ENCODE assay signal across 1 cellular context in genomic region chr19:12881172-12881808, GRCh38.
TF ChIP-seq lines count a peak whose summit lies in the region.

Gene DNASE2, minus strand, starts transcription at chr19:12881449. Its CDS starts 74 bp downstream, at chr19:12881375.

TF ChIP-seq in K562, 482 proteins besides CTCF, POLR2A, EP300 and RAD21 (continued from another document and continues in another):
- TF ChIP-seq EWSR1 (IDR thresholded peaks at IDR 0.05; ENCODE audit: borderline replicate concordance, low read depth, partially characterized antibody) (no peak), PYGO2 (tag; IDR thresholded peaks at IDR 0.05) (no peak), HBP1 (CRISPR knock-in tag; IDR thresholded peaks at IDR 0.05) (no peak), CC2D1A (IDR thresholded peaks at IDR 0.05) (no peak), SP2 (IDR thresholded peaks at IDR 0.05; ENCODE audit: extremely low read depth, low read depth, low read length, poor library complexity, severe bottlenecking) (no peak), SRSF3 (IDR thresholded peaks at IDR 0.05; ENCODE audit: insufficient read depth, low read length) (no peak), ZNF3 (CRISPR knock-in tag; IDR thresholded peaks at IDR 0.05) (no peak), SREBF1 (IDR thresholded peaks at IDR 0.05; ENCODE audit: borderline replicate concordance, low read depth, low read length) (no peak), ZNF184 (CRISPR knock-in tag; IDR thresholded peaks at IDR 0.05) (no peak), PTRF (tag; IDR thresholded peaks at IDR 0.05) (no peak), MAZ (CRISPR knock-in tag; conservative IDR thresholded peaks at IDR 0.05 in 1 of 2, IDR thresholded peaks at IDR 0.05 in 1 of 2) (peak; percentile 32 to 85; a peak in 3 of 4 replicates), HNRNPLL (IDR thresholded peaks at IDR 0.05; ENCODE audit: low read depth, low read length, poor library complexity, severe bottlenecking) (no peak), PTTG1 (tag; IDR thresholded peaks at IDR 0.05; ENCODE audit: low read depth) (no peak), ZNF232 (CRISPR knock-in tag; IDR thresholded peaks at IDR 0.05) (no peak), IFI16 (CRISPR knock-in tag; IDR thresholded peaks at IDR 0.05) (no peak), STAT5B (CRISPR knock-in tag; IDR thresholded peaks at IDR 0.05) (no peak), RBM17 (IDR thresholded peaks at IDR 0.05; ENCODE audit: borderline replicate concordance, low read depth, low read length) (no peak), KAT7 (CRISPR knock-in tag; IDR thresholded peaks at IDR 0.05; ENCODE audit: borderline replicate concordance) (peak; percentile 39; the same call in 1 of the 2 replicates), SRSF7 (optimal IDR thresholded peaks at IDR 0.05; ENCODE audit: low read depth, low read length) (no peak), ZNF76 (CRISPR knock-in tag; IDR thresholded peaks at IDR 0.05; ENCODE audit: borderline replicate concordance) (peak; percentile 4; the same call in 1 of the 2 replicates), ZNF24 (IDR thresholded peaks at IDR 0.05) (no peak), ARNT (IDR thresholded peaks at IDR 0.05) (no peak), ZBTB7A (IDR thresholded peaks at IDR 0.05; ENCODE audit: borderline replicate concordance, control insufficient read depth, low read depth, low read length) (no peak), ZNF785 (CRISPR knock-in tag; IDR thresholded peaks at IDR 0.05) (no peak), ZNF668 (CRISPR knock-in tag; IDR thresholded peaks at IDR 0.05) (no peak), FOXJ3 (CRISPR knock-in tag; IDR thresholded peaks at IDR 0.05) (no peak), CAMTA2 (CRISPR knock-in tag; conservative IDR thresholded peaks at IDR 0.05) (no peak), KDM2B (CRISPR knock-in tag; IDR thresholded peaks at IDR 0.05) (no peak), HIVEP1 (CRISPR knock-in tag; IDR thresholded peaks at IDR 0.05) (no peak), SMAD3 (CRISPR knock-in tag; conservative IDR thresholded peaks at IDR 0.05) (no peak), RBM25 (IDR thresholded peaks at IDR 0.05; ENCODE audit: low read depth, low read length, severe bottlenecking) (no peak), ZNF140 (CRISPR knock-in tag; IDR thresholded peaks at IDR 0.05) (no peak), ZNF830 (CRISPR knock-in tag; IDR thresholded peaks at IDR 0.05) (no peak), ZKSCAN8 (CRISPR knock-in tag; IDR thresholded peaks at IDR 0.05) (no peak), C11orf30 (IDR thresholded peaks at IDR 0.05; ENCODE audit: low read depth) (no peak), TRIM28 (IDR thresholded peaks at IDR 0.05) (no peak)
- TF ChIP-seq, protein P1, sequence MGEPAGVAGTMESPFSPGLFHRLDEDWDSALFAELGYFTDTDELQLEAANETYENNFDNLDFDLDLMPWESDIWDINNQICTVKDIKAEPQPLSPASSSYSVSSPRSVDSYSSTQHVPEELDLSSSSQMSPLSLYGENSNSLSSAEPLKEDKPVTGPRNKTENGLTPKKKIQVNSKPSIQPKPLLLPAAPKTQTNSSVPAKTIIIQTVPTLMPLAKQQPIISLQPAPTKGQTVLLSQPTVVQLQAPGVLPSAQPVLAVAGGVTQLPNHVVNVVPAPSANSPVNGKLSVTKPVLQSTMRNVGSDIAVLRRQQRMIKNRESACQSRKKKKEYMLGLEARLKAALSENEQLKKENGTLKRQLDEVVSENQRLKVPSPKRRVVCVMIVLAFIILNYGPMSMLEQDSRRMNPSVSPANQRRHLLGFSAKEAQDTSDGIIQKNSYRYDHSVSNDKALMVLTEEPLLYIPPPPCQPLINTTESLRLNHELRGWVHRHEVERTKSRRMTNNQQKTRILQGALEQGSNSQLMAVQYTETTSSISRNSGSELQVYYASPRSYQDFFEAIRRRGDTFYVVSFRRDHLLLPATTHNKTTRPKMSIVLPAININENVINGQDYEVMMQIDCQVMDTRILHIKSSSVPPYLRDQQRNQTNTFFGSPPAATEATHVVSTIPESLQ (CRISPR knock-in tag; IDR thresholded peaks at IDR 0.05), result no peak; the same call in 1 of the 2 replicates
- TF ChIP-seq, protein P2, sequence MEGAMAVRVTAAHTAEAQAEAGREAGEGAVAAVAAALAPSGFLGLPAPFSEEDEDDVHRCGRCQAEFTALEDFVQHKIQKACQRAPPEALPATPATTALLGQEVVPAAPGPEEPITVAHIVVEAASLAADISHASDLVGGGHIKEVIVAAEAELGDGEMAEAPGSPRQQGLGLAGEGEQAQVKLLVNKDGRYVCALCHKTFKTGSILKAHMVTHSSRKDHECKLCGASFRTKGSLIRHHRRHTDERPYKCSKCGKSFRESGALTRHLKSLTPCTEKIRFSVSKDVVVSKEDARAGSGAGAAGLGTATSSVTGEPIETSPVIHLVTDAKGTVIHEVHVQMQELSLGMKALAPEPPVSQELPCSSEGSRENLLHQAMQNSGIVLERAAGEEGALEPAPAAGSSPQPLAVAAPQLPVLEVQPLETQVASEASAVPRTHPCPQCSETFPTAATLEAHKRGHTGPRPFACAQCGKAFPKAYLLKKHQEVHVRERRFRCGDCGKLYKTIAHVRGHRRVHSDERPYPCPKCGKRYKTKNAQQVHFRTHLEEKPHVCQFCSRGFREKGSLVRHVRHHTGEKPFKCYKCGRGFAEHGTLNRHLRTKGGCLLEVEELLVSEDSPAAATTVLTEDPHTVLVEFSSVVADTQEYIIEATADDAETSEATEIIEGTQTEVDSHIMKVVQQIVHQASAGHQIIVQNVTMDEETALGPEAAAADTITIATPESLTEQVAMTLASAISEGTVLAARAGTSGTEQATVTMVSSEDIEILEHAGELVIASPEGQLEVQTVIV (CRISPR knock-in tag; IDR thresholded peaks at IDR 0.05; ENCODE audit: borderline replicate concordance), result no peak
- TF ChIP-seq, protein P3, sequence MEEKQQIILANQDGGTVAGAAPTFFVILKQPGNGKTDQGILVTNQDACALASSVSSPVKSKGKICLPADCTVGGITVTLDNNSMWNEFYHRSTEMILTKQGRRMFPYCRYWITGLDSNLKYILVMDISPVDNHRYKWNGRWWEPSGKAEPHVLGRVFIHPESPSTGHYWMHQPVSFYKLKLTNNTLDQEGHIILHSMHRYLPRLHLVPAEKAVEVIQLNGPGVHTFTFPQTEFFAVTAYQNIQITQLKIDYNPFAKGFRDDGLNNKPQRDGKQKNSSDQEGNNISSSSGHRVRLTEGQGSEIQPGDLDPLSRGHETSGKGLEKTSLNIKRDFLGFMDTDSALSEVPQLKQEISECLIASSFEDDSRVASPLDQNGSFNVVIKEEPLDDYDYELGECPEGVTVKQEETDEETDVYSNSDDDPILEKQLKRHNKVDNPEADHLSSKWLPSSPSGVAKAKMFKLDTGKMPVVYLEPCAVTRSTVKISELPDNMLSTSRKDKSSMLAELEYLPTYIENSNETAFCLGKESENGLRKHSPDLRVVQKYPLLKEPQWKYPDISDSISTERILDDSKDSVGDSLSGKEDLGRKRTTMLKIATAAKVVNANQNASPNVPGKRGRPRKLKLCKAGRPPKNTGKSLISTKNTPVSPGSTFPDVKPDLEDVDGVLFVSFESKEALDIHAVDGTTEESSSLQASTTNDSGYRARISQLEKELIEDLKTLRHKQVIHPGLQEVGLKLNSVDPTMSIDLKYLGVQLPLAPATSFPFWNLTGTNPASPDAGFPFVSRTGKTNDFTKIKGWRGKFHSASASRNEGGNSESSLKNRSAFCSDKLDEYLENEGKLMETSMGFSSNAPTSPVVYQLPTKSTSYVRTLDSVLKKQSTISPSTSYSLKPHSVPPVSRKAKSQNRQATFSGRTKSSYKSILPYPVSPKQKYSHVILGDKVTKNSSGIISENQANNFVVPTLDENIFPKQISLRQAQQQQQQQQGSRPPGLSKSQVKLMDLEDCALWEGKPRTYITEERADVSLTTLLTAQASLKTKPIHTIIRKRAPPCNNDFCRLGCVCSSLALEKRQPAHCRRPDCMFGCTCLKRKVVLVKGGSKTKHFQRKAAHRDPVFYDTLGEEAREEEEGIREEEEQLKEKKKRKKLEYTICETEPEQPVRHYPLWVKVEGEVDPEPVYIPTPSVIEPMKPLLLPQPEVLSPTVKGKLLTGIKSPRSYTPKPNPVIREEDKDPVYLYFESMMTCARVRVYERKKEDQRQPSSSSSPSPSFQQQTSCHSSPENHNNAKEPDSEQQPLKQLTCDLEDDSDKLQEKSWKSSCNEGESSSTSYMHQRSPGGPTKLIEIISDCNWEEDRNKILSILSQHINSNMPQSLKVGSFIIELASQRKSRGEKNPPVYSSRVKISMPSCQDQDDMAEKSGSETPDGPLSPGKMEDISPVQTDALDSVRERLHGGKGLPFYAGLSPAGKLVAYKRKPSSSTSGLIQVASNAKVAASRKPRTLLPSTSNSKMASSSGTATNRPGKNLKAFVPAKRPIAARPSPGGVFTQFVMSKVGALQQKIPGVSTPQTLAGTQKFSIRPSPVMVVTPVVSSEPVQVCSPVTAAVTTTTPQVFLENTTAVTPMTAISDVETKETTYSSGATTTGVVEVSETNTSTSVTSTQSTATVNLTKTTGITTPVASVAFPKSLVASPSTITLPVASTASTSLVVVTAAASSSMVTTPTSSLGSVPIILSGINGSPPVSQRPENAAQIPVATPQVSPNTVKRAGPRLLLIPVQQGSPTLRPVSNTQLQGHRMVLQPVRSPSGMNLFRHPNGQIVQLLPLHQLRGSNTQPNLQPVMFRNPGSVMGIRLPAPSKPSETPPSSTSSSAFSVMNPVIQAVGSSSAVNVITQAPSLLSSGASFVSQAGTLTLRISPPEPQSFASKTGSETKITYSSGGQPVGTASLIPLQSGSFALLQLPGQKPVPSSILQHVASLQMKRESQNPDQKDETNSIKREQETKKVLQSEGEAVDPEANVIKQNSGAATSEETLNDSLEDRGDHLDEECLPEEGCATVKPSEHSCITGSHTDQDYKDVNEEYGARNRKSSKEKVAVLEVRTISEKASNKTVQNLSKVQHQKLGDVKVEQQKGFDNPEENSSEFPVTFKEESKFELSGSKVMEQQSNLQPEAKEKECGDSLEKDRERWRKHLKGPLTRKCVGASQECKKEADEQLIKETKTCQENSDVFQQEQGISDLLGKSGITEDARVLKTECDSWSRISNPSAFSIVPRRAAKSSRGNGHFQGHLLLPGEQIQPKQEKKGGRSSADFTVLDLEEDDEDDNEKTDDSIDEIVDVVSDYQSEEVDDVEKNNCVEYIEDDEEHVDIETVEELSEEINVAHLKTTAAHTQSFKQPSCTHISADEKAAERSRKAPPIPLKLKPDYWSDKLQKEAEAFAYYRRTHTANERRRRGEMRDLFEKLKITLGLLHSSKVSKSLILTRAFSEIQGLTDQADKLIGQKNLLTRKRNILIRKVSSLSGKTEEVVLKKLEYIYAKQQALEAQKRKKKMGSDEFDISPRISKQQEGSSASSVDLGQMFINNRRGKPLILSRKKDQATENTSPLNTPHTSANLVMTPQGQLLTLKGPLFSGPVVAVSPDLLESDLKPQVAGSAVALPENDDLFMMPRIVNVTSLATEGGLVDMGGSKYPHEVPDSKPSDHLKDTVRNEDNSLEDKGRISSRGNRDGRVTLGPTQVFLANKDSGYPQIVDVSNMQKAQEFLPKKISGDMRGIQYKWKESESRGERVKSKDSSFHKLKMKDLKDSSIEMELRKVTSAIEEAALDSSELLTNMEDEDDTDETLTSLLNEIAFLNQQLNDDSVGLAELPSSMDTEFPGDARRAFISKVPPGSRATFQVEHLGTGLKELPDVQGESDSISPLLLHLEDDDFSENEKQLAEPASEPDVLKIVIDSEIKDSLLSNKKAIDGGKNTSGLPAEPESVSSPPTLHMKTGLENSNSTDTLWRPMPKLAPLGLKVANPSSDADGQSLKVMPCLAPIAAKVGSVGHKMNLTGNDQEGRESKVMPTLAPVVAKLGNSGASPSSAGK (IDR thresholded peaks at IDR 0.05), result no peak
- TF ChIP-seq, protein P4, sequence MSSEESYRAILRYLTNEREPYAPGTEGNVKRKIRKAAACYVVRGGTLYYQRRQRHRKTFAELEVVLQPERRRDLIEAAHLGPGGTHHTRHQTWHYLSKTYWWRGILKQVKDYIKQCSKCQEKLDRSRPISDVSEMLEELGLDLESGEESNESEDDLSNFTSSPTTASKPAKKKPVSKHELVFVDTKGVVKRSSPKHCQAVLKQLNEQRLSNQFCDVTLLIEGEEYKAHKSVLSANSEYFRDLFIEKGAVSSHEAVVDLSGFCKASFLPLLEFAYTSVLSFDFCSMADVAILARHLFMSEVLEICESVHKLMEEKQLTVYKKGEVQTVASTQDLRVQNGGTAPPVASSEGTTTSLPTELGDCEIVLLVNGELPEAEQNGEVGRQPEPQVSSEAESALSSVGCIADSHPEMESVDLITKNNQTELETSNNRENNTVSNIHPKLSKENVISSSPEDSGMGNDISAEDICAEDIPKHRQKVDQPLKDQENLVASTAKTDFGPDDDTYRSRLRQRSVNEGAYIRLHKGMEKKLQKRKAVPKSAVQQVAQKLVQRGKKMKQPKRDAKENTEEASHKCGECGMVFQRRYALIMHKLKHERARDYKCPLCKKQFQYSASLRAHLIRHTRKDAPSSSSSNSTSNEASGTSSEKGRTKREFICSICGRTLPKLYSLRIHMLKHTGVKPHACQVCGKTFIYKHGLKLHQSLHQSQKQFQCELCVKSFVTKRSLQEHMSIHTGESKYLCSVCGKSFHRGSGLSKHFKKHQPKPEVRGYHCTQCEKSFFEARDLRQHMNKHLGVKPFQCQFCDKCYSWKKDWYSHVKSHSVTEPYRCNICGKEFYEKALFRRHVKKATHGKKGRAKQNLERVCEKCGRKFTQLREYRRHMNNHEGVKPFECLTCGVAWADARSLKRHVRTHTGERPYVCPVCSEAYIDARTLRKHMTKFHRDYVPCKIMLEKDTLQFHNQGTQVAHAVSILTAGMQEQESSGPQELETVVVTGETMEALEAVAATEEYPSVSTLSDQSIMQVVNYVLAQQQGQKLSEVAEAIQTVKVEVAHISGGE (CRISPR knock-in tag; IDR thresholded peaks at IDR 0.05), result no peak
- TF ChIP-seq, protein P5, sequence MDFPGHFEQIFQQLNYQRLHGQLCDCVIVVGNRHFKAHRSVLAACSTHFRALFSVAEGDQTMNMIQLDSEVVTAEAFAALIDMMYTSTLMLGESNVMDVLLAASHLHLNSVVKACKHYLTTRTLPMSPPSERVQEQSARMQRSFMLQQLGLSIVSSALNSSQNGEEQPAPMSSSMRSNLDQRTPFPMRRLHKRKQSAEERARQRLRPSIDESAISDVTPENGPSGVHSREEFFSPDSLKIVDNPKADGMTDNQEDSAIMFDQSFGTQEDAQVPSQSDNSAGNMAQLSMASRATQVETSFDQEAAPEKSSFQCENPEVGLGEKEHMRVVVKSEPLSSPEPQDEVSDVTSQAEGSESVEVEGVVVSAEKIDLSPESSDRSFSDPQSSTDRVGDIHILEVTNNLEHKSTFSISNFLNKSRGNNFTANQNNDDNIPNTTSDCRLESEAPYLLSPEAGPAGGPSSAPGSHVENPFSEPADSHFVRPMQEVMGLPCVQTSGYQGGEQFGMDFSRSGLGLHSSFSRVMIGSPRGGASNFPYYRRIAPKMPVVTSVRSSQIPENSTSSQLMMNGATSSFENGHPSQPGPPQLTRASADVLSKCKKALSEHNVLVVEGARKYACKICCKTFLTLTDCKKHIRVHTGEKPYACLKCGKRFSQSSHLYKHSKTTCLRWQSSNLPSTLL (IDR thresholded peaks at IDR 0.05), result no peak
